In genomic region chr4:175874290-175874689, GRCh38 we compare ENCODE assay signal across 2 cellular contexts.
TF ChIP-seq lines count a peak whose summit lies in the region.

No MANE protein-coding gene starts in this region.

TF ChIP-seq in A549, 52 proteins besides CTCF, POLR2A, EP300 and RAD21 (continued from another document):
- TF ChIP-seq E2F6 (IDR thresholded peaks at IDR 0.05; ENCODE audit: borderline replicate concordance, low read depth) = no peak
- no peak for TF ChIP-seq POLR2AphosphoS2 (conservative IDR thresholded peaks at IDR 0.05; ENCODE audit: low read length)
- TF ChIP-seq HOXB5 (CRISPR knock-in tag; IDR thresholded peaks at IDR 0.05) = no peak
TF ChIP-seq in A549: peak in this region for 0.

TF ChIP-seq in GM12878, 131 proteins besides CTCF, POLR2A, EP300 and RAD21 (continued from another document):
- no peak for TF ChIP-seq ZBTB4 (CRISPR knock-in tag; IDR thresholded peaks at IDR 0.05)
- TF ChIP-seq CBX3 (IDR thresholded peaks at IDR 0.05; ENCODE audit: borderline replicate concordance, low read depth) = no peak
- no peak for TF ChIP-seq RFX5 (IDR thresholded peaks at IDR 0.05; ENCODE audit: low read depth, low read length)
- TF ChIP-seq IKZF2 (IDR thresholded peaks at IDR 0.05) = no peak
TF ChIP-seq in GM12878: peak in this region for 0.
